Comparison of ENCODE assay signal across 12 cellular contexts in the genomic region with DNA sequence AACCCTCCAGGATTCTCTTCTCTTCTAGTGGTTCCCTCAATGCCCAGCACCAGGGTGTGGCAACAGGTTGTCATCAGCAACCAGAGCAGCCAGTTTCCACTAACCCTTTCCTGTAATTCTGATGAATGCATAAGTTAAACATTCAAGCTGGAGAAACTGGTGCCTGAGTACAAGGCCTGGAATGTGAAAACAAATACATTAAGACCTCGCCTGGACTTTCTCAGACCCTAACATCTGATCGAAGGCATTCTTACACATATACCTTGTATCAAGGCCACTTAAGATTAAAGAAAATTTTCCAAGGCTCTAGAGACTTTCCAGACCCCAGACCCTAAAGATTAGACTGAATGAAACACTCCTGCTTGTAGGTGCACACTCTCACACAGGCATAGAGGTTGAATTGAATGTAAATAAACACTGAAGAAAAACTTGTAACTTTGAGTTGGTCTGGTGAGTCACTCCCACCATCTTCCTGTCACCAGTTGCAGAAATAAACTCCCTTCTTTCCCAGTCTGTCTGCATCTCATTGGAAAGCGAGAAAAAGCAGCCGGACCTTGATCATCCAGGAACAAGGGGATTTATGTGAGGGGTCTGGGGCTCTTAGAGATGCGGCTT. TPM values are rescaled to one million over a fixed set of nuclear protein-coding genes. Genes with fewer than 3 reads are reported as not detected.
A peak's percentile ranks its signal among the peaks of the same experiment; 100 is the strongest.
DNase-seq lines count a peak whose midpoint lies in the region; ATAC-seq, FAIRE-seq and TF ChIP-seq lines count a peak whose summit lies in the region.
"Had no signal": no experiment of that assay in that cellular context is flagged by ENCODE, and none has a peak within 500 bp of the region (broad histone marks: within the 10 kb centered on the region; RNA-seq: fewer than 3 reads in every experiment).

No MANE protein-coding gene starts in this region.

- no peak for TF ChIP-seq CTCF in AG04450 (IDR thresholded peaks at IDR 0.05; ENCODE audit: low read depth, low read length)
- TF ChIP-seq CTCF in bronchial epithelial cell (IDR thresholded peaks at IDR 0.05; ENCODE audit: insufficient read depth, low read length, severe bottlenecking), result no peak
- TF ChIP-seq CTCF in lower lobe of right lung (IDR thresholded peaks at IDR 0.05), result no peak
- no peak for TF ChIP-seq CTCF in GM13976 (IDR thresholded peaks at IDR 0.05; ENCODE audit: borderline replicate concordance, control extremely low read depth, extremely low read depth, insufficient read depth, missing control alignments)
- no peak for TF ChIP-seq CTCF in endodermal cell (conservative IDR thresholded peaks at IDR 0.05)

- intact Hi-C loops in lower lobe of right lung (cut with DNase I), result no loop called here

- WGBS in endodermal cell (ENCODE audit: insufficient coverage in 1 of 2, insufficient read length in 1 of 2), 2 experiments, result 83% methylated on average over 5 of the region's 5 CpGs; no CpG with 5 or more reads in 1 of the 2 experiments

- no peak overlapping the region for H3K27ac Mint-ChIP-seq in endodermal cell
- H3K27ac Mint-ChIP-seq: activated naive CD4-positive, alpha-beta T cell treated with anti-CD3 and anti-CD28 coated beads, Interleukin-2, amount 10 ng/mL, durations not matched to agents 7 days and 5 days had no signal

- no peaks in the 10 kb centered on the region for H3K36me3 Mint-ChIP-seq in endodermal cell (ENCODE audit: low read depth)

- H3K4me3 ChIP-seq in AG04450 (ENCODE audit: low read depth, low read length) (peak overlapping the region; percentile 67), bronchial epithelial cell (ENCODE audit: low read depth, low read length) (peak overlapping the region; percentile 34), lower lobe of right lung (no peak overlapping the region), endodermal cell (ENCODE audit: low read length) (no peak overlapping the region)

- in situ Hi-C loops in GM13976 (cut with MboI; ENCODE audit: low sequenced_read_pairs, unreplicated experiment), result no loop called here

- no peak for FAIRE-seq in bronchial epithelial cell (lab: Jason Lieb, UNC)
- FAIRE-seq: TTC549 had no signal

- H3K27ac ChIP-seq in AG04450 (ENCODE audit: low read depth, low read length) (peak overlapping the region; percentile 94), lower lobe of right lung (no peak overlapping the region), endodermal cell (ENCODE audit: low read depth, low read length) (no peak overlapping the region)

- POLR2A ChIA-PET in AG04450 (lab: Yijun Ruan, JAX), result interaction anchor here (0.6 to 1.0 kb wide), 2 partner anchors 8 kb away, joined by 3 to 4 read pairs; no protein-coding TSS in a partner anchor

- DNase-seq in AG04450 (ENCODE audit: low read depth, low spot score) (peak; percentile 76), LHCN-M2 (ENCODE audit: low read depth) (peak; percentile 82), bronchial epithelial cell (ENCODE audit: low read depth) (peak; percentile 98), lower lobe of right lung (no peak), GM13976 (ENCODE audit: low spot score) (no peak), endodermal cell (no peak)
- DNase-seq in stimulated activated CD4-positive, alpha-beta T cell treated with anti-CD3 and anti-CD28 coated beads, Interleukin-15, amount 100 ng/mL, for 24 hours, result no peak
- DNase-seq: activated naive CD4-positive, alpha-beta T cell treated with anti-CD3 and anti-CD28 coated beads, Interleukin-2, amount 10 ng/mL, durations not matched to agents 7 days and 5 days; NCI-H2107; posterior cingulate gyrus had no signal

- H3K9me3 ChIP-seq in AG04450 (ENCODE audit: control insufficient read depth, insufficient read depth, low read length), result no peaks in the 10 kb centered on the region
- no peaks in the 10 kb centered on the region for H3K9me3 ChIP-seq in lower lobe of right lung
- H3K9me3 ChIP-seq in endodermal cell (ENCODE audit: control insufficient read depth, low read length), result no peaks in the 10 kb centered on the region

- CTCF ChIA-PET in AG04450 (lab: Charles Lee), result interaction anchor here (0.6 to 2.6 kb wide), 2 partner anchors 11 to 23 kb away, joined by 3 to 7 read pairs; no protein-coding TSS in a partner anchor

- H3K9me3 Mint-ChIP-seq in endodermal cell, result no peaks in the 10 kb centered on the region
- H3K9me3 Mint-ChIP-seq: activated naive CD4-positive, alpha-beta T cell treated with anti-CD3 and anti-CD28 coated beads, Interleukin-2, amount 10 ng/mL, durations not matched to agents 7 days and 5 days had no signal

- H3K27me3 ChIP-seq in AG04450 (ENCODE audit: control insufficient read depth, insufficient read depth, low read length) (no peaks in the 10 kb centered on the region), bronchial epithelial cell (ENCODE audit: control insufficient read depth, insufficient read depth, low read length) (no peaks in the 10 kb centered on the region), lower lobe of right lung (ENCODE audit: low read depth) (no peaks in the 10 kb centered on the region), endodermal cell (ENCODE audit: control insufficient read depth, insufficient read depth, low read length, poor library complexity, severe bottlenecking) (peaks cover 74% of the 10 kb centered on the region)

- H3K4me1 ChIP-seq in lower lobe of right lung (peaks cover 42% of the 10 kb centered on the region), endodermal cell (ENCODE audit: control insufficient read depth, insufficient read depth, low read length) (no peaks in the 10 kb centered on the region)

- no peak overlapping the region for H3K4me3 Mint-ChIP-seq in endodermal cell
- H3K4me3 Mint-ChIP-seq: activated naive CD4-positive, alpha-beta T cell treated with anti-CD3 and anti-CD28 coated beads, Interleukin-2, amount 10 ng/mL, durations not matched to agents 7 days and 5 days had no signal

- no peak overlapping the region for H3K9ac ChIP-seq in endodermal cell (ENCODE audit: extremely low read depth, low read length, poor library complexity, severe bottlenecking)

- ATAC-seq in lower lobe of right lung, result peak; percentile 58 to 69
- ATAC-seq in GM19397 (IDR thresholded peaks at IDR 0.05; ENCODE audit: unreplicated experiment), result no peak

- H3K36me3 ChIP-seq in bronchial epithelial cell (ENCODE audit: control insufficient read depth, insufficient read depth, low read length) (peaks cover 5% of the 10 kb centered on the region), lower lobe of right lung (no peaks in the 10 kb centered on the region), endodermal cell (ENCODE audit: control insufficient read depth, insufficient read depth, low read length) (no peaks in the 10 kb centered on the region)

- peaks cover 39% of the 10 kb centered on the region for H3K27me3 Mint-ChIP-seq in endodermal cell (ENCODE audit: insufficient read depth)

- peaks cover 17% of the 10 kb centered on the region for H3K4me1 Mint-ChIP-seq in endodermal cell

RNA-seq across cellular contexts. Expression of a gene that starts 9.0 kb away (rescaled TPM):
- 64.3 and 71.0 TPM in 2 replicates for polyA plus RNA-seq in AG04450 (2011; rRNA removed)
- 108 and 110 TPM in 2 replicates for polyA minus RNA-seq in AG04450 (2011; rRNA and poly(A)+ RNA removed)
- total RNA-seq in LHCN-M2 (2014; rRNA removed) (46.6 and 50.9 TPM in 2 replicates), bronchial epithelial cell (108 and 129 TPM in 2 replicates), lower lobe of right lung (38.3 TPM), endodermal cell (1 to 10 TPM; 3.6 to 6.0 TPM)
- 12.6 TPM for polyA plus RNA-seq in LHCN-M2 (2012)
- 14.1 TPM for polyA plus RNA-seq in endodermal cell (2013, experiment 1 of 2)
- polyA plus RNA-seq in endodermal cell (2013, experiment 2 of 2), result 13.2 TPM

RNA-seq across cellular contexts. Expression of a gene that starts 42.8 kb away (rescaled TPM):
- polyA plus RNA-seq in AG04450 (2011; rRNA removed), result not detected in 2 replicates
- 0.23 TPM in 1 of 2 replicates, not detected in the other for polyA minus RNA-seq in AG04450 (2011; rRNA and poly(A)+ RNA removed)
- total RNA-seq in LHCN-M2 (2014; rRNA removed) (1.3 and 2.8 TPM in 2 replicates), bronchial epithelial cell (19.0 and 35.1 TPM in 2 replicates), lower lobe of right lung (not detected), endodermal cell (not detected)
- 1.3 TPM for polyA plus RNA-seq in LHCN-M2 (2012)
- polyA plus RNA-seq in endodermal cell (2013, experiment 1 of 2), result not detected
- polyA plus RNA-seq in endodermal cell (2013, experiment 2 of 2), result not detected

Comparison
In these comparisons a context has a peak if more than half of its experiments do, and no peak if none do; other contexts are left out.
1. DNase-seq: peak in AG04450 (single experiment), LHCN-M2 (single experiment) and bronchial epithelial cell (single experiment); none in lower lobe of right lung (single experiment), GM13976 (single experiment), stimulated activated CD4-positive, alpha-beta T cell treated with anti-CD3 and anti-CD28 coated beads, Interleukin-15, amount 100 ng/mL, for 24 hours (single experiment) and endodermal cell (single experiment).
2. H3K4me3 ChIP-seq: peak in AG04450 (single experiment) and bronchial epithelial cell (single experiment); none in lower lobe of right lung (single experiment) and endodermal cell (single experiment).